1 cellular context compared by ENCODE assay signal in genomic region chr20:18566892-18567738, GRCh38.
A peak's percentile ranks its signal among the peaks of the same experiment; 100 is the strongest.
TF ChIP-seq lines count a peak whose summit lies in the region.

A gene with protein sequence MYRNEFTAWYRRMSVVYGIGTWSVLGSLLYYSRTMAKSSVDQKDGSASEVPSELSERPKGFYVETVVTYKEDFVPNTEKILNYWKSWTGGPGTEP (plus strand): TSS chr20:18567432. CDS start chr20:18567479, 47 bp downstream.

TF ChIP-seq in HepG2, 621 proteins besides CTCF, POLR2A, EP300 and RAD21 (continued from another document and continues in another):
- TF ChIP-seq, protein P1, sequence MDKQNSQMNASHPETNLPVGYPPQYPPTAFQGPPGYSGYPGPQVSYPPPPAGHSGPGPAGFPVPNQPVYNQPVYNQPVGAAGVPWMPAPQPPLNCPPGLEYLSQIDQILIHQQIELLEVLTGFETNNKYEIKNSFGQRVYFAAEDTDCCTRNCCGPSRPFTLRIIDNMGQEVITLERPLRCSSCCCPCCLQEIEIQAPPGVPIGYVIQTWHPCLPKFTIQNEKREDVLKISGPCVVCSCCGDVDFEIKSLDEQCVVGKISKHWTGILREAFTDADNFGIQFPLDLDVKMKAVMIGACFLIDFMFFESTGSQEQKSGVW (CRISPR knock-in tag; IDR thresholded peaks at IDR 0.05; ENCODE audit: borderline replicate concordance), result peak; percentile 34; the same call in 1 of the 2 replicates
- TF ChIP-seq RBM39 (IDR thresholded peaks at IDR 0.05; ENCODE audit: low read depth, low read length, poor library complexity, severe bottlenecking) (peak; percentile 94), CREM (IDR thresholded peaks at IDR 0.05) (peak; percentile 93), CREM (CRISPR knock-in tag; IDR thresholded peaks at IDR 0.05) (peak; percentile 8; the same call in 1 of the 2 replicates), CC2D1A (CRISPR knock-in tag; IDR thresholded peaks at IDR 0.05) (peak; percentile 93; the same call in 1 of the 2 replicates), RFXAP (CRISPR knock-in tag; IDR thresholded peaks at IDR 0.05; ENCODE audit: borderline replicate concordance) (peak; percentile 88), MYNN (CRISPR knock-in tag; IDR thresholded peaks at IDR 0.05; ENCODE audit: low read depth) (no peak; the same call in 1 of the 2 replicates), KLF11 (CRISPR knock-in tag; IDR thresholded peaks at IDR 0.05) (peak; percentile 95), IRF2 (CRISPR knock-in tag; IDR thresholded peaks at IDR 0.05) (peak; percentile 97), ZNF30 (CRISPR knock-in tag; IDR thresholded peaks at IDR 0.05) (peak; percentile 81; the same call in 1 of the 2 replicates), FOXM1 (CRISPR knock-in tag; IDR thresholded peaks at IDR 0.05) (no peak), HES4 (CRISPR knock-in tag; IDR thresholded peaks at IDR 0.05; ENCODE audit: borderline replicate concordance) (peak; percentile 83; the same call in 1 of the 2 replicates), ZNF20 (CRISPR knock-in tag; IDR thresholded peaks at IDR 0.05) (0 out of 2 replicates have a peak, but pooled peaks have one; percentile 83), HMG20B (CRISPR knock-in tag; conservative IDR thresholded peaks at IDR 0.05) (no peak; the same call in 1 of the 2 replicates), ZNF776 (CRISPR knock-in tag; IDR thresholded peaks at IDR 0.05) (peak; percentile 85), ZNF644 (CRISPR knock-in tag; IDR thresholded peaks at IDR 0.05; ENCODE audit: low read depth) (0 out of 2 replicates have a peak, but pooled peaks have one; percentile 16), UBTF (CRISPR knock-in tag; IDR thresholded peaks at IDR 0.05) (peak; percentile 94), ZNF256 (CRISPR knock-in tag; conservative IDR thresholded peaks at IDR 0.05) (peak; percentile 84), ZFP36L2 (CRISPR knock-in tag; IDR thresholded peaks at IDR 0.05) (peak; percentile 71; the same call in 1 of the 2 replicates), ZNF607 (CRISPR knock-in tag; IDR thresholded peaks at IDR 0.05; ENCODE audit: borderline replicate concordance) (no peak; the same call in 1 of the 2 replicates), ZBTB37 (CRISPR knock-in tag; IDR thresholded peaks at IDR 0.05) (no peak), MAFG (CRISPR knock-in tag; IDR thresholded peaks at IDR 0.05) (no peak), PAWR (CRISPR knock-in tag; IDR thresholded peaks at IDR 0.05; ENCODE audit: borderline replicate concordance) (no peak), ZNF512B (CRISPR knock-in tag; IDR thresholded peaks at IDR 0.05; ENCODE audit: borderline replicate concordance) (peak; percentile 82; the same call in 1 of the 2 replicates), ZNF10 (CRISPR knock-in tag; IDR thresholded peaks at IDR 0.05; ENCODE audit: borderline replicate concordance, low read depth) (no peak), MEF2D (CRISPR knock-in tag; IDR thresholded peaks at IDR 0.05) (peak; percentile 95), ZBTB20 (CRISPR knock-in tag; IDR thresholded peaks at IDR 0.05; ENCODE audit: borderline replicate concordance, low read depth) (peak; percentile 97), SIX4 (CRISPR knock-in tag; IDR thresholded peaks at IDR 0.05) (peak; percentile 17; the same call in 1 of the 2 replicates), CBFB (CRISPR knock-in tag; IDR thresholded peaks at IDR 0.05) (peak; percentile 94), ZKSCAN5 (CRISPR knock-in tag; IDR thresholded peaks at IDR 0.05) (peak; percentile 74; the same call in 1 of the 2 replicates), SIX1 (CRISPR knock-in tag; IDR thresholded peaks at IDR 0.05; ENCODE audit: borderline replicate concordance) (peak; percentile 14; the same call in 1 of the 2 replicates), NCOA2 (CRISPR knock-in tag; IDR thresholded peaks at IDR 0.05) (peak; percentile 70; the same call in 1 of the 2 replicates), SMARCE1 (IDR thresholded peaks at IDR 0.05; ENCODE audit: borderline replicate concordance) (no peak), ZNF282 (IDR thresholded peaks at IDR 0.05; ENCODE audit: partially characterized antibody) (no peak), TMF1 (CRISPR knock-in tag; IDR thresholded peaks at IDR 0.05; ENCODE audit: low read depth) (no peak), SOX13 (IDR thresholded peaks at IDR 0.05) (no peak), SOX13 (CRISPR knock-in tag; conservative IDR thresholded peaks at IDR 0.05 in 1 of 2, IDR thresholded peaks at IDR 0.05 in 1 of 2) (peak; percentile 54 to 90; a peak in 3 of 4 replicates), HINFP (CRISPR knock-in tag; IDR thresholded peaks at IDR 0.05; ENCODE audit: low read depth) (peak; percentile 98), ZNF703 (CRISPR knock-in tag; IDR thresholded peaks at IDR 0.05; ENCODE audit: borderline replicate concordance) (no peak), ELF4 (CRISPR knock-in tag; IDR thresholded peaks at IDR 0.05; ENCODE audit: borderline replicate concordance) (peak; percentile 90; the same call in 1 of the 2 replicates), PITX1 (CRISPR knock-in tag; IDR thresholded peaks at IDR 0.05) (peak; percentile 85), THRA (CRISPR knock-in tag; IDR thresholded peaks at IDR 0.05; ENCODE audit: borderline replicate concordance) (peak; percentile 76), ZNF605 (CRISPR knock-in tag; IDR thresholded peaks at IDR 0.05) (peak; percentile 96), SSRP1 (CRISPR knock-in tag; IDR thresholded peaks at IDR 0.05) (no peak), POLR2AphosphoS5 (IDR thresholded peaks at IDR 0.05; ENCODE audit: low read depth, low read length) (peak; percentile 95), ZNF788 (CRISPR knock-in tag; IDR thresholded peaks at IDR 0.05; ENCODE audit: borderline replicate concordance) (peak; percentile 94; the same call in 1 of the 2 replicates)
- TF ChIP-seq, protein P2, sequence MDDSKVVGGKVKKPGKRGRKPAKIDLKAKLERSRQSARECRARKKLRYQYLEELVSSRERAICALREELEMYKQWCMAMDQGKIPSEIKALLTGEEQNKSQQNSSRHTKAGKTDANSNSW (CRISPR knock-in tag; IDR thresholded peaks at IDR 0.05; ENCODE audit: borderline replicate concordance), result peak; percentile 80; the same call in 1 of the 2 replicates
- TF ChIP-seq, protein P3, sequence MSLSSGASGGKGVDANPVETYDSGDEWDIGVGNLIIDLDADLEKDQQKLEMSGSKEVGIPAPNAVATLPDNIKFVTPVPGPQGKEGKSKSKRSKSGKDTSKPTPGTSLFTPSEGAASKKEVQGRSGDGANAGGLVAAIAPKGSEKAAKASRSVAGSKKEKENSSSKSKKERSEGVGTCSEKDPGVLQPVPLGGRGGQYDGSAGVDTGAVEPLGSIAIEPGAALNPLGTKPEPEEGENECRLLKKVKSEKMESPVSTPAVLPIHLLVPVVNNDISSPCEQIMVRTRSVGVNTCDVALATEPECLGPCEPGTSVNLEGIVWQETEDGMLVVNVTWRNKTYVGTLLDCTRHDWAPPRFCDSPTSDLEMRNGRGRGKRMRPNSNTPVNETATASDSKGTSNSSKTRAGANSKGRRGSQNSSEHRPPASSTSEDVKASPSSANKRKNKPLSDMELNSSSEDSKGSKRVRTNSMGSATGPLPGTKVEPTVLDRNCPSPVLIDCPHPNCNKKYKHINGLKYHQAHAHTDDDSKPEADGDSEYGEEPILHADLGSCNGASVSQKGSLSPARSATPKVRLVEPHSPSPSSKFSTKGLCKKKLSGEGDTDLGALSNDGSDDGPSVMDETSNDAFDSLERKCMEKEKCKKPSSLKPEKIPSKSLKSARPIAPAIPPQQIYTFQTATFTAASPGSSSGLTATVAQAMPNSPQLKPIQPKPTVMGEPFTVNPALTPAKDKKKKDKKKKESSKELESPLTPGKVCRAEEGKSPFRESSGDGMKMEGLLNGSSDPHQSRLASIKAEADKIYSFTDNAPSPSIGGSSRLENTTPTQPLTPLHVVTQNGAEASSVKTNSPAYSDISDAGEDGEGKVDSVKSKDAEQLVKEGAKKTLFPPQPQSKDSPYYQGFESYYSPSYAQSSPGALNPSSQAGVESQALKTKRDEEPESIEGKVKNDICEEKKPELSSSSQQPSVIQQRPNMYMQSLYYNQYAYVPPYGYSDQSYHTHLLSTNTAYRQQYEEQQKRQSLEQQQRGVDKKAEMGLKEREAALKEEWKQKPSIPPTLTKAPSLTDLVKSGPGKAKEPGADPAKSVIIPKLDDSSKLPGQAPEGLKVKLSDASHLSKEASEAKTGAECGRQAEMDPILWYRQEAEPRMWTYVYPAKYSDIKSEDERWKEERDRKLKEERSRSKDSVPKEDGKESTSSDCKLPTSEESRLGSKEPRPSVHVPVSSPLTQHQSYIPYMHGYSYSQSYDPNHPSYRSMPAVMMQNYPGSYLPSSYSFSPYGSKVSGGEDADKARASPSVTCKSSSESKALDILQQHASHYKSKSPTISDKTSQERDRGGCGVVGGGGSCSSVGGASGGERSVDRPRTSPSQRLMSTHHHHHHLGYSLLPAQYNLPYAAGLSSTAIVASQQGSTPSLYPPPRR (CRISPR knock-in tag; IDR thresholded peaks at IDR 0.05; ENCODE audit: borderline replicate concordance), result peak; percentile 85
- TF ChIP-seq, protein P4, sequence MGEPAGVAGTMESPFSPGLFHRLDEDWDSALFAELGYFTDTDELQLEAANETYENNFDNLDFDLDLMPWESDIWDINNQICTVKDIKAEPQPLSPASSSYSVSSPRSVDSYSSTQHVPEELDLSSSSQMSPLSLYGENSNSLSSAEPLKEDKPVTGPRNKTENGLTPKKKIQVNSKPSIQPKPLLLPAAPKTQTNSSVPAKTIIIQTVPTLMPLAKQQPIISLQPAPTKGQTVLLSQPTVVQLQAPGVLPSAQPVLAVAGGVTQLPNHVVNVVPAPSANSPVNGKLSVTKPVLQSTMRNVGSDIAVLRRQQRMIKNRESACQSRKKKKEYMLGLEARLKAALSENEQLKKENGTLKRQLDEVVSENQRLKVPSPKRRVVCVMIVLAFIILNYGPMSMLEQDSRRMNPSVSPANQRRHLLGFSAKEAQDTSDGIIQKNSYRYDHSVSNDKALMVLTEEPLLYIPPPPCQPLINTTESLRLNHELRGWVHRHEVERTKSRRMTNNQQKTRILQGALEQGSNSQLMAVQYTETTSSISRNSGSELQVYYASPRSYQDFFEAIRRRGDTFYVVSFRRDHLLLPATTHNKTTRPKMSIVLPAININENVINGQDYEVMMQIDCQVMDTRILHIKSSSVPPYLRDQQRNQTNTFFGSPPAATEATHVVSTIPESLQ (CRISPR knock-in tag; conservative IDR thresholded peaks at IDR 0.05), result no peak
